13 cellular contexts compared by ENCODE assay signal in genomic region chr19:5884065-5884811, GRCh38. TPM values are rescaled to one million over a fixed set of nuclear protein-coding genes. Genes with fewer than 3 reads are reported as not detected.
"Had no signal": no experiment of that assay in that cellular context is flagged by ENCODE, and none has a peak within 500 bp of the region (broad histone marks: within the 10 kb centered on the region; RNA-seq: fewer than 3 reads in every experiment).

No MANE protein-coding gene starts in this region.

RNA-seq across cellular contexts. Expression of gene FUT5, which starts 13.9 kb away (rescaled TPM):
- total RNA-seq: cerebellum, dermis blood vessel endothelial cell, fibroblast of lung, gastrocnemius medialis, left cardiac atrium, left ventricle myocardium inferior, lower lobe of right lung, osteocyte, pulmonary artery endothelial cell, urinary bladder had no signal
- polyA plus RNA-seq: fibroblast of lung, immature natural killer cell, thymus, urinary bladder had no signal

RNA-seq across cellular contexts. Expression of gene FUT3, which starts 33.0 kb away (rescaled TPM):
- total RNA-seq: dermis blood vessel endothelial cell, fibroblast of lung, left cardiac atrium, left ventricle myocardium inferior, osteocyte, pulmonary artery endothelial cell, sciatic nerve had no signal
- polyA plus RNA-seq: fibroblast of lung, immature natural killer cell had no signal
